31 cellular contexts compared by ENCODE assay signal in genomic region chr4:82241534-82241933, GRCh38.
DNase-seq lines count a peak whose midpoint lies in the region; ATAC-seq, FAIRE-seq and TF ChIP-seq lines count a peak whose summit lies in the region.
"Had no signal": no experiment of that assay in that cellular context is flagged by ENCODE, and none has a peak within 500 bp of the region (broad histone marks: within the 10 kb centered on the region; RNA-seq: fewer than 3 reads in every experiment).

No MANE protein-coding gene starts in this region.

- H2AFZ ChIP-seq in HepG2 (ENCODE audit: low read length), result no peak overlapping the region

- CTCF ChIA-PET in HepG2 (lab: Yijun Ruan, JAX; ENCODE audit: low intra/inter-chr PET ratio, low total read pairs) (no interaction called here), HEK293 (lab: Yijun Ruan, JAX) (no interaction called here)

- no peak for DNase-seq in HepG2 (ENCODE audit: low spot score)
- no peak for DNase-seq in right lobe of liver
- DNase-seq in NCI-H146 treated with DMSO at 0.1 percent for 48 hours (lab: John Stamatoyannopoulos, UW; ENCODE audit: unreplicated experiment), result no peak
- DNase-seq: 8988T; ACHN; AML-193; BE2C; C1 segment of cervical spinal cord; Caco-2; Calu3; CD4-positive, alpha-beta memory T cell; CD4-positive, alpha-beta T cell; CD4-positive, CD25-positive, alpha-beta regulatory T cell; CD8-positive, alpha-beta memory T cell; CD8-positive, alpha-beta T cell; COR-L47; DMS 273 treated with DMSO at 0.1 percent for 48 hours; DMS153; DMS53; DMS79; DMS79 treated with DMSO at 0.1 percent for 48 hours; DND-41; EL had no signal

- no peak overlapping the region for H3K4me2 ChIP-seq in HepG2 (ENCODE audit: low read depth, low read length)
- H3K4me2 ChIP-seq: A549; BLaER1; BLaER1 treated with 17β-estradiol and CSF1 and Interleukin-3, amounts not matched to agents 10 nM and 100 nM had no signal

- ATAC-seq in HepG2 (no peak), right lobe of liver (no peak)
- ATAC-seq: A549; CD8-positive, alpha-beta T cell had no signal

- H3K9me3 ChIP-seq in HepG2 (ENCODE audit: low read length) (no peaks in the 10 kb centered on the region), right lobe of liver (no peaks in the 10 kb centered on the region), HEK293 (ENCODE audit: control insufficient read depth, insufficient read depth, low read depth, low read length) (no peaks in the 10 kb centered on the region)
- H3K9me3 ChIP-seq: A549, BE2C, BLaER1, Caco-2 had no signal

- H3K27ac ChIP-seq in HepG2 (ENCODE audit: extremely low read length, insufficient read depth, low read length) (no peak overlapping the region), right lobe of liver (no peak overlapping the region), HEK293 (ENCODE audit: extremely low read depth, low read depth, low read length) (no peak overlapping the region)
- H3K27ac ChIP-seq: 22Rv1; A549; BLaER1; BLaER1 treated with 17β-estradiol and CSF1 and Interleukin-3, amounts not matched to agents 10 nM and 100 nM; C4-2B had no signal

- H3K4me3 ChIP-seq in HepG2 (replicated peaks in 1 of 3; ENCODE audit: insufficient read depth in 1 of 3, low read depth in 2 of 3, low read length in 3 of 3) (no peak overlapping the region), right lobe of liver (no peak overlapping the region), HEK293 (ENCODE audit: low read depth, low read length) (no peak overlapping the region)
- H3K4me3 ChIP-seq: A549; BLaER1; BLaER1 treated with 17β-estradiol and CSF1 and Interleukin-3, amounts not matched to agents 10 nM and 100 nM had no signal

- no peaks in the 10 kb centered on the region for H3K4me1 ChIP-seq in HepG2 (ENCODE audit: insufficient read depth, low read length)
- H3K4me1 ChIP-seq in right lobe of liver, result no peaks in the 10 kb centered on the region
- no peaks in the 10 kb centered on the region for H3K4me1 ChIP-seq in HEK293 (ENCODE audit: control insufficient read depth, insufficient read depth, low read length)
- H3K4me1 ChIP-seq: A549, BE2C, BLaER1, Caco-2 had no signal

- FAIRE-seq in HepG2 (lab: Jason Lieb, UNC), result no peak
- FAIRE-seq: A204.1, A549, D721Med had no signal

- no peak for TF ChIP-seq EP300 in HepG2 (IDR thresholded peaks at IDR 0.05; ENCODE audit: low read depth in 2 of 2, low read length in 2 of 2)
- no peak for TF ChIP-seq EP300 in HepG2 (CRISPR knock-in tag; IDR thresholded peaks at IDR 0.05; ENCODE audit: borderline replicate concordance)

- H3K36me3 ChIP-seq in HepG2 (replicated peaks in 1 of 2; ENCODE audit: control insufficient read depth in 1 of 2, insufficient read depth in 2 of 2, low read length in 2 of 2) (no peaks in the 10 kb centered on the region), right lobe of liver (no peaks in the 10 kb centered on the region), HEK293 (ENCODE audit: control insufficient read depth in 2 of 2, insufficient read depth in 1 of 2, low read length in 2 of 2) (no peaks in the 10 kb centered on the region)
- H3K36me3 ChIP-seq: BE2C; BLaER1; BLaER1 treated with 17β-estradiol and CSF1 and Interleukin-3, amounts not matched to agents 10 nM and 100 nM had no signal

- 27% methylated on average over 2 of the region's 2 CpGs for WGBS in HepG2 (ENCODE audit: low lambda C conversion rate)
- 78% methylated on average over 2 of the region's 2 CpGs for WGBS in right lobe of liver (ENCODE audit: insufficient coverage, low coverage, low lambda C conversion rate, missing lambda C conversion rate)

- no peak overlapping the region for H3K9ac ChIP-seq in HepG2 (ENCODE audit: insufficient read depth, low read depth, low read length)
- H3K9ac ChIP-seq: BLaER1; BLaER1 treated with 17β-estradiol and CSF1 and Interleukin-3, amounts not matched to agents 10 nM and 100 nM had no signal

- TF ChIP-seq CTCF in HepG2 (CRISPR knock-in tag; IDR thresholded peaks at IDR 0.05), result no peak
- TF ChIP-seq CTCF in right lobe of liver (IDR thresholded peaks at IDR 0.05), result no peak
- TF ChIP-seq CTCF in HEK293 (tag by site-specific recombination; IDR thresholded peaks at IDR 0.05), result no peak

- in situ Hi-C loops in HepG2 (cut with HindIII; ENCODE audit: extremely low pct_ligation_motif_present, low pct_unique_long_range_greater_than_20kb), result no loop called here

- POLR2A ChIA-PET in HepG2 (lab: Yijun Ruan, JAX) (no interaction called here), HEK293 (lab: Yijun Ruan, JAX) (no interaction called here)

- TF ChIP-seq RAD21 in HepG2 (CRISPR knock-in tag; IDR thresholded peaks at IDR 0.05), result no peak

- TF ChIP-seq POLR2A in HepG2 (IDR thresholded peaks at IDR 0.05; ENCODE audit: insufficient read depth in 1 of 2, low read depth in 2 of 2, low read length in 2 of 2) (no peak), right lobe of liver (IDR thresholded peaks at IDR 0.05) (no peak)

- H3K27me3 ChIP-seq in HepG2 (ENCODE audit: control insufficient read depth in 1 of 2, insufficient read depth in 2 of 2, low read length in 2 of 2), result no peaks in the 10 kb centered on the region; a peak in 1 of 5 replicates
- H3K27me3 ChIP-seq in right lobe of liver, result no peaks in the 10 kb centered on the region
- H3K27me3 ChIP-seq: BE2C; BLaER1; BLaER1 treated with 17β-estradiol and CSF1 and Interleukin-3, amounts not matched to agents 10 nM and 100 nM had no signal

- H3K79me2 ChIP-seq in HepG2 (ENCODE audit: insufficient read depth, low read length), result no peaks in the 10 kb centered on the region

- intact Hi-C loops in HepG2 (cut with micrococcal nuclease; ENCODE audit: unreplicated experiment), result no loop called here
- intact Hi-C loops in right lobe of liver (cut with DNase I), result no loop called here

- BruUV-seq in HepG2 (replicated peaks; lab: Mats Ljungman, UMichigan), result no TSS peak

- no peaks in the 10 kb centered on the region for H4K20me1 ChIP-seq in HepG2 (ENCODE audit: insufficient read depth, low read length)
- H4K20me1 ChIP-seq: BLaER1; BLaER1 treated with 17β-estradiol and CSF1 and Interleukin-3, amounts not matched to agents 10 nM and 100 nM had no signal

TF ChIP-seq in HepG2, 621 proteins besides CTCF, POLR2A, EP300 and RAD21:
- no peak for TF ChIP-seq AGO2 (optimal IDR thresholded peaks at IDR 0.05; ENCODE audit: low read depth, low read length)
- no peak for TF ChIP-seq SMYD3 (CRISPR knock-in tag; IDR thresholded peaks at IDR 0.05)
- no peak for TF ChIP-seq DPF2 (CRISPR knock-in tag; IDR thresholded peaks at IDR 0.05; ENCODE audit: borderline replicate concordance, low read depth)
- TF ChIP-seq ATF7 (IDR thresholded peaks at IDR 0.05), result peak; percentile 61
- TF ChIP-seq ATF7 (CRISPR knock-in tag; IDR thresholded peaks at IDR 0.05), result no peak
- no peak for TF ChIP-seq ZNF501 (CRISPR knock-in tag; IDR thresholded peaks at IDR 0.05)
- no peak for TF ChIP-seq ZNF317 (CRISPR knock-in tag; IDR thresholded peaks at IDR 0.05)
- TF ChIP-seq FOXA1 (IDR thresholded peaks at IDR 0.05), result no peak
- TF ChIP-seq FOXA1 (CRISPR knock-in tag; IDR thresholded peaks at IDR 0.05), result no peak

TF ChIP-seq in HEK293, 187 proteins besides CTCF, POLR2A, EP300 and RAD21:
- TF ChIP-seq ATF2 (tag by site-specific recombination; IDR thresholded peaks at IDR 0.05; ENCODE audit: low read depth) (peak; percentile 36; the same call in 1 of the 2 replicates), ZNF112 (tag by site-specific recombination; IDR thresholded peaks at IDR 0.05) (no peak), ZBTB17 (tag by site-specific recombination; IDR thresholded peaks at IDR 0.05) (peak; percentile 59), ZNF354C (tag by site-specific recombination; IDR thresholded peaks at IDR 0.05; ENCODE audit: borderline replicate concordance, low read depth) (no peak)
TF ChIP-seq in HEK293: peak in this region for 2.

Comparison
In these comparisons a context has a peak if more than half of its experiments do, and no peak if none do; other contexts are left out.
1. Of the 63 proteins assayed by ChIP-seq in both HepG2 and HEK293: peak only in HepG2: none; only in HEK293: ATF2; in both: none; in neither: 62.